19 cellular contexts compared by ENCODE assay signal in the genomic region with DNA sequence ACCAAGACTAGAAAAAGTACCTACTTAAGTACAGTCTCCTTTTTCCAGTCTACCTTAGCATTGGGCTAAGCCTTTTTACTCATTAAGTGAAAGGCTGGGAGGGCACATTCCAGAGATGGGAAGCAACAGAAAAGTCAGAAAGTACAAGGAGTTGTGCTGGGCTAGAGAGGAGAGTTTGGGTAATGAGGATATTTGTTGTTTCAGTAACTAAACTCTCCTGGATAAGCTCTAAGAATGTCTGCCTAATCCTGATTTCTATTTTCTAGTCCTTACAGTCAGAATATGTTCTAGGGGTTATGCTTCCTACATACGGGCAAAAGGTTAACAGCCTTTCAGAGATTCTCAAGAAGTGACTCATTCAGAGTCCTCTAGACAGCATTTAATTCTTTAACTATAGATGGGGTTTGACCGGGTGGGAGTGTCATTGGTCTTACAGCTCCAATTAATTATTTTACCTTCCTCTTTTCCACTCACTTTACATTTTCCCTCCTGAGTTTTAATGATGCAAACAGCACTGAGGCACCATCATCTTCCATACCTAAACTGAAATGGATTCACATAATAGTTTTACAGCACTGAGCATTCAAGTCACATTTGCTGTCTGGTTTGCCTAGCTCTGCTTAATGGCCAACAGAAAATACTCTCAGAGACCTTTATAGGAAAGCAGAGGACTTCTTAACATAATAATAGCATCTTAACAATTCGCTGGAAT. TPM values are rescaled to one million over a fixed set of nuclear protein-coding genes. Genes with fewer than 3 reads are reported as not detected.
A peak's percentile ranks its signal among the peaks of the same experiment; 100 is the strongest.
DNase-seq lines count a peak whose midpoint lies in the region; TF ChIP-seq lines count a peak whose summit lies in the region.
"Had no signal": no experiment of that assay in that cellular context is flagged by ENCODE, and none has a peak within 500 bp of the region (broad histone marks: within the 10 kb centered on the region; RNA-seq: fewer than 3 reads in every experiment).

No MANE protein-coding gene starts in this region.

- H3K36me3 Mint-ChIP-seq in chondrocyte (ENCODE audit: low read depth), result no peaks in the 10 kb centered on the region
- H3K36me3 Mint-ChIP-seq: activated naive CD4-positive, alpha-beta T cell treated with anti-CD3 and anti-CD28 coated beads, Interleukin-2, amount 10 ng/mL, durations not matched to agents 7 days and 5 days had no signal

- H3F3A ChIP-seq in smooth muscle cell (ENCODE audit: low read depth), result no peaks in the 10 kb centered on the region

- H3K9me3 ChIP-seq in HUES48 (ENCODE audit: control insufficient read depth, insufficient read depth, low read length) (no peaks in the 10 kb centered on the region), smooth muscle cell (replicated peaks; ENCODE audit: low read depth) (no peaks in the 10 kb centered on the region), spleen (no peaks in the 10 kb centered on the region)
- H3K9me3 ChIP-seq: tibial nerve had no signal

- H3K27me3 Mint-ChIP-seq in chondrocyte (ENCODE audit: low read depth), result no peaks in the 10 kb centered on the region
- H3K27me3 Mint-ChIP-seq: activated naive CD4-positive, alpha-beta T cell treated with anti-CD3 and anti-CD28 coated beads, Interleukin-2, amount 10 ng/mL, durations not matched to agents 7 days and 5 days had no signal

- H3K4me1 Mint-ChIP-seq in chondrocyte (ENCODE audit: low read depth), result peaks cover 35% of the 10 kb centered on the region
- H3K4me1 Mint-ChIP-seq: activated naive CD4-positive, alpha-beta T cell treated with anti-CD3 and anti-CD28 coated beads, Interleukin-2, amount 10 ng/mL, durations not matched to agents 7 days and 5 days; central memory CD8-positive, alpha-beta T cell had no signal

- intact Hi-C loops in spleen (cut with DNase I; ENCODE audit: low total_unique reads), result no loop called here

- 31% methylated on average over 3 of the region's 3 CpGs for WGBS in smooth muscle cell (ENCODE audit: low lambda C conversion rate)
- WGBS in spleen, 5 donors, result 53 to 75% (median 68%) methylated on average over 3 of the region's 3 CpGs

- H3K9me3 Mint-ChIP-seq in chondrocyte (ENCODE audit: low read depth), result peaks cover 3% of the 10 kb centered on the region
- H3K9me3 Mint-ChIP-seq: activated naive CD4-positive, alpha-beta T cell treated with anti-CD3 and anti-CD28 coated beads, Interleukin-2, amount 10 ng/mL, durations not matched to agents 7 days and 5 days; central memory CD8-positive, alpha-beta T cell had no signal

- TF ChIP-seq CTCF in chondrocyte (IDR thresholded peaks at IDR 0.05) (no peak), smooth muscle cell (IDR thresholded peaks at IDR 0.05; ENCODE audit: borderline replicate concordance, insufficient read depth, poor library complexity, severe bottlenecking) (no peak), spleen (IDR thresholded peaks at IDR 0.05 in 8 of 11, conservative IDR thresholded peaks at IDR 0.05 in 3 of 11) (no peak)

- H3K27ac ChIP-seq in HUES48 (ENCODE audit: low read depth, low read length) (peak overlapping the region; percentile 39), smooth muscle cell (ENCODE audit: low read depth) (peak overlapping the region; percentile 66), spleen (no peak overlapping the region)
- H3K27ac ChIP-seq: BLaER1 treated with 17β-estradiol and CSF1 and Interleukin-3, amounts not matched to agents 10 nM and 100 nM; tibial nerve had no signal

- DNase-seq in chondrocyte (ENCODE audit: low spot score) (no peak), kidney glomerular epithelial cell (lab: John Stamatoyannopoulos, UW) (peak; percentile 38), smooth muscle cell (lab: John Stamatoyannopoulos, UW; ENCODE audit: unreplicated experiment) (no peak), NCI-H446 treated with DMSO at 0.1 percent for 48 hours (lab: John Stamatoyannopoulos, UW) (no peak), spleen (no peak)
- no peak for DNase-seq in effector CD4-positive, alpha-beta T cell
- DNase-seq: activated naive CD4-positive, alpha-beta T cell treated with anti-CD3 and anti-CD28 coated beads, Interleukin-2, amount 10 ng/mL, durations not matched to agents 7 days and 5 days; DND-41; erythroblast; NCI-H1417; NCI-H345; stimulated activated CD4-positive, alpha-beta T cell treated with anti-CD3 and anti-CD28 coated beads, Interleukin-1b, Interleukin-23, amount 100 ng/mL, for 48 hours; stimulated activated CD8-positive, alpha-beta memory T cell treated with anti-CD3 and anti-CD28 coated beads, Interleukin-4, amount 100 ng/mL, for 48 hours had no signal

- H3K4me3 Mint-ChIP-seq in chondrocyte (ENCODE audit: unreplicated experiment), result no peak overlapping the region
- H3K4me3 Mint-ChIP-seq: activated naive CD4-positive, alpha-beta T cell treated with anti-CD3 and anti-CD28 coated beads, Interleukin-2, amount 10 ng/mL, durations not matched to agents 7 days and 5 days; central memory CD8-positive, alpha-beta T cell had no signal

- no peaks in the 10 kb centered on the region for H3K79me2 ChIP-seq in smooth muscle cell (ENCODE audit: low read depth)

- H3K4me1 ChIP-seq in HUES48 (ENCODE audit: control insufficient read depth, insufficient read depth, low read length) (peaks cover 27% of the 10 kb centered on the region), smooth muscle cell (ENCODE audit: low read depth) (peaks cover 6% of the 10 kb centered on the region), spleen (no peaks in the 10 kb centered on the region)
- H3K4me1 ChIP-seq: tibial nerve had no signal

- no peaks in the 10 kb centered on the region for H4K20me1 ChIP-seq in smooth muscle cell (ENCODE audit: low read depth)
- H4K20me1 ChIP-seq: BLaER1 treated with 17β-estradiol and CSF1 and Interleukin-3, amounts not matched to agents 10 nM and 100 nM had no signal

- no peaks in the 10 kb centered on the region; the same call in 1 of the 2 replicates for H3K27me3 ChIP-seq in HUES48 (ENCODE audit: control insufficient read depth, insufficient read depth, low read length)
- no peaks in the 10 kb centered on the region for H3K27me3 ChIP-seq in smooth muscle cell (ENCODE audit: low read depth)
- peaks cover 0 to 6% (median 0%) of the 10 kb centered on the region in 7 donors for H3K27me3 ChIP-seq in spleen (replicated peaks in 1 of 7)
- H3K27me3 ChIP-seq: tibial nerve had no signal

- H3K27ac Mint-ChIP-seq in chondrocyte (ENCODE audit: unreplicated experiment), result peak overlapping the region; percentile 9
- H3K27ac Mint-ChIP-seq: activated naive CD4-positive, alpha-beta T cell treated with anti-CD3 and anti-CD28 coated beads, Interleukin-2, amount 10 ng/mL, durations not matched to agents 7 days and 5 days had no signal

- H3K36me3 ChIP-seq in HUES48 (ENCODE audit: control insufficient read depth, insufficient read depth, low read length) (no peaks in the 10 kb centered on the region), smooth muscle cell (ENCODE audit: low read depth) (no peaks in the 10 kb centered on the region), spleen (no peaks in the 10 kb centered on the region)
- H3K36me3 ChIP-seq: BLaER1 treated with 17β-estradiol and CSF1 and Interleukin-3, amounts not matched to agents 10 nM and 100 nM; tibial nerve had no signal

- peak overlapping the region; percentile 6 for H3K4me2 ChIP-seq in smooth muscle cell

- no peak for TF ChIP-seq POLR2A in spleen (IDR thresholded peaks at IDR 0.05)

- H2AFZ ChIP-seq in smooth muscle cell (ENCODE audit: low read depth), result no peak overlapping the region

- H3K9ac ChIP-seq in HUES48 (ENCODE audit: low read depth, low read length), result no peak overlapping the region
- H3K9ac ChIP-seq in smooth muscle cell (ENCODE audit: low read depth), result no peak overlapping the region
- H3K9ac ChIP-seq: BLaER1 treated with 17β-estradiol and CSF1 and Interleukin-3, amounts not matched to agents 10 nM and 100 nM had no signal

- H3K4me3 ChIP-seq in HUES48 (ENCODE audit: low read depth, low read length) (no peak overlapping the region; the same call in 1 of the 2 replicates), smooth muscle cell (no peak overlapping the region), spleen (no peak overlapping the region)
- H3K4me3 ChIP-seq: BLaER1 treated with 17β-estradiol and CSF1 and Interleukin-3, amounts not matched to agents 10 nM and 100 nM; tibial nerve had no signal

RNA-seq across cellular contexts. Expression of gene USP26, which starts 42.9 kb away (rescaled TPM):
- total RNA-seq in chondrocyte (0.17 TPM in 1 of 3 replicates, not detected in the others), smooth muscle cell (not detected in 2 replicates), spleen (not detected)
- polyA plus RNA-seq in smooth muscle cell (not detected in 2 replicates), spleen (not detected)
- total RNA-seq: HepG2, posterior vena cava, tibial nerve had no signal
- polyA plus RNA-seq: HepG2 had no signal

Comparison
In these comparisons a context has a peak if more than half of its experiments do, and no peak if none do; other contexts are left out.
1. H3K27ac ChIP-seq: peak in HUES48 (single experiment) and smooth muscle cell (single experiment); none in spleen (0 of 8).